ENCODE assay signal across 1 cellular context in the genomic region with DNA sequence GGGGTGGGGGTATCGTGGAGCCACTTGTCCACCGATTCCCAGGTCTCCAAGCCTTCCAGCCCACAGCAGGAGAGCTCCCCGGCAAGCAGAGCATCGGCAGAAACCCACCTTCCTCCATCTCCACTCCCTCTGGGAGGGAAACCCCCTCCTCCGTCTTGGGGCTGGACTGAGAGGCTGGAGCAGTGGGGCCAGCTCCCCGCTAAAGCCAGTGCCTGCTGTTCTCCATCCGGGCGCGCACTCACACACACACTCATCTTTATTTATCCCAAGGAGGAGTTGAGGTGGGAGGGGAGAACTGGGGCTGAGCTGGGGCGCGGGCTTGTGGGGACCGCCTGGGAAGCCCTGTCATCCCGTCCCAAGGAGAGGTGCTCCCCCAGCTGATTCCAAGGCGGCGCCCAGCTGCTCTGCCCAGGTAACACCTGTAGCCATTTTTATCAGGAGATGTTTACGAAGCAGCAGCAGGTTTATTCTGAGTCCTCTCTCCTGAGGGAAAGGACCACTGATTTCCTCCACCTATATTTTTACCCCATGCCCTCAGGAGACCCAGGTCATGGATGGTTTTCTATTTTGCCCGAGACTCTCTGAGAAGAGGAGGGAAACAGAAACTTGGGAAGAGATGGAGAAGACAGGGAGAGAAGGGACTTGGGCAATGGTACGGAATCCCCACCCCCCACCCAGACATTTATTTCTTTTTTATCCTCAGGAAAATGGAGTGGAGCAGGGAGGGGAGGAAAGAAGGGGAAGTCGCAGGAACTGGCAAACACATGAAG.
TF ChIP-seq lines count a peak whose summit lies in the region.

No MANE protein-coding gene starts in this region.

TF ChIP-seq in SK-N-SH, 30 proteins besides CTCF, POLR2A, EP300 and RAD21 (continued from another document):
- no peak for TF ChIP-seq TCF12 (IDR thresholded peaks at IDR 0.05)
- no peak for TF ChIP-seq GATA2 (CRISPR knock-in tag; IDR thresholded peaks at IDR 0.05)
- TF ChIP-seq FOXM1 (IDR thresholded peaks at IDR 0.05; ENCODE audit: low read depth), result no peak
- TF ChIP-seq, protein P1, sequence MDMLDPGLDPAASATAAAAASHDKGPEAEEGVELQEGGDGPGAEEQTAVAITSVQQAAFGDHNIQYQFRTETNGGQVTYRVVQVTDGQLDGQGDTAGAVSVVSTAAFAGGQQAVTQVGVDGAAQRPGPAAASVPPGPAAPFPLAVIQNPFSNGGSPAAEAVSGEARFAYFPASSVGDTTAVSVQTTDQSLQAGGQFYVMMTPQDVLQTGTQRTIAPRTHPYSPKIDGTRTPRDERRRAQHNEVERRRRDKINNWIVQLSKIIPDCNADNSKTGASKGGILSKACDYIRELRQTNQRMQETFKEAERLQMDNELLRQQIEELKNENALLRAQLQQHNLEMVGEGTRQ (IDR thresholded peaks at IDR 0.05; ENCODE audit: borderline replicate concordance, low read depth, low read length), result no peak
- no peak for TF ChIP-seq CHD2 (IDR thresholded peaks at IDR 0.05; ENCODE audit: low read length, partially characterized antibody)
- TF ChIP-seq EZH2phosphoT487 (IDR thresholded peaks at IDR 0.05; ENCODE audit: borderline replicate concordance, low read depth), result no peak
- TF ChIP-seq RFX5 (IDR thresholded peaks at IDR 0.05; ENCODE audit: low read length), result no peak
- no peak for TF ChIP-seq ELF1 (IDR thresholded peaks at IDR 0.05)
- no peak for TF ChIP-seq MEF2A (IDR thresholded peaks at IDR 0.05; ENCODE audit: borderline replicate concordance, low read depth)
- TF ChIP-seq FOSL2 (IDR thresholded peaks at IDR 0.05; ENCODE audit: borderline replicate concordance, low read depth), result no peak
- TF ChIP-seq, protein P2, sequence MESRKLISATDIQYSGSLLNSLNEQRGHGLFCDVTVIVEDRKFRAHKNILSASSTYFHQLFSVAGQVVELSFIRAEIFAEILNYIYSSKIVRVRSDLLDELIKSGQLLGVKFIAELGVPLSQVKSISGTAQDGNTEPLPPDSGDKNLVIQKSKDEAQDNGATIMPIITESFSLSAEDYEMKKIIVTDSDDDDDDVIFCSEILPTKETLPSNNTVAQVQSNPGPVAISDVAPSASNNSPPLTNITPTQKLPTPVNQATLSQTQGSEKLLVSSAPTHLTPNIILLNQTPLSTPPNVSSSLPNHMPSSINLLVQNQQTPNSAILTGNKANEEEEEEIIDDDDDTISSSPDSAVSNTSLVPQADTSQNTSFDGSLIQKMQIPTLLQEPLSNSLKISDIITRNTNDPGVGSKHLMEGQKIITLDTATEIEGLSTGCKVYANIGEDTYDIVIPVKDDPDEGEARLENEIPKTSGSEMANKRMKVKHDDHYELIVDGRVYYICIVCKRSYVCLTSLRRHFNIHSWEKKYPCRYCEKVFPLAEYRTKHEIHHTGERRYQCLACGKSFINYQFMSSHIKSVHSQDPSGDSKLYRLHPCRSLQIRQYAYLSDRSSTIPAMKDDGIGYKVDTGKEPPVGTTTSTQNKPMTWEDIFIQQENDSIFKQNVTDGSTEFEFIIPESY (IDR thresholded peaks at IDR 0.05; ENCODE audit: borderline replicate concordance, low read depth), result no peak
